ENCODE assay signal across 11 cellular contexts in the genomic region with DNA sequence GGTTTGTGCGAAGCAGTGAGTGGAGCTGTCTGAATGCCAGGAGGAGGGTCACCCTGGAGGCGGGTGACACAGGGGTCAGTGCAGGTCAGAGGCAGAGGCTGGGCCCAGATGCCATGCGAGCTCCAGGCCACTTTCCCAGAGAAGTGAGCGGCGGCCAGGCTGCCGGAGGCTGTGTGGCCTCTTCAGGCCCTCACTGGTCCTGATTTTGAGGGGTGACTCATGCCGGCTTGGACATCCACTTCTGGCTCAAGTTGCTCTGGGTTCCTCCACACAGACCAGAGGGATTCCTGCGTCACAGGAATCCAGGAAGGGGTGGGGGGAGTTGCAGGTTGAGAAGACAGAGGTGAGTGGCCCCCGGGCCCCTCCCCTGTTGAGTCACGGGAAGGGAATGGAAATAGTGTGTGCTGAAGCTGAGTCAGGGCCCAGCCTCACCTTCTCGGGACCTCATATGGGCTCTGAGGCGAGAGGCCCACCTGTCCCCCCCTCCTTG. TPM values are rescaled to one million over a fixed set of nuclear protein-coding genes. Genes with fewer than 3 reads are reported as not detected.
A peak's percentile ranks its signal among the peaks of the same experiment; 100 is the strongest.
DNase-seq lines count a peak whose midpoint lies in the region; ATAC-seq, FAIRE-seq and TF ChIP-seq lines count a peak whose summit lies in the region.
"Not testable (repeated sequence)": the region's sequence is repeated elsewhere in the genome, so short reads cannot be mapped to it uniquely, and the experiment has no call there.
"Had no signal": no experiment of that assay in that cellular context is flagged by ENCODE, and none has a peak within 500 bp of the region (broad histone marks: within the 10 kb centered on the region; RNA-seq: fewer than 3 reads in every experiment).

No MANE protein-coding gene starts in this region.

- peak; percentile 79 for ATAC-seq in activated CD4-positive, alpha-beta T cell treated with anti-CD3 and anti-CD28 coated beads for 36 hours
- ATAC-seq in left cardiac atrium, result peak; percentile 57 to 85
- peak; percentile 64 to 79 (median 72) for ATAC-seq in pancreas

- H2AFZ ChIP-seq in endothelial cell of umbilical vein (ENCODE audit: low read depth, low read length), result not testable (repeated sequence)

- not testable (repeated sequence) for FAIRE-seq in endothelial cell of umbilical vein (lab: Jason Lieb, UNC); pancreas (lab: Jason Lieb, UNC)

- H3K27me3 ChIP-seq in BLaER1; MG63; endothelial cell of umbilical vein (ENCODE audit: control insufficient read depth in 2 of 2, insufficient read depth in 2 of 2, low read length in 2 of 2); liver (ENCODE audit: control insufficient read depth in 4 of 4, insufficient read depth in 4 of 4, low read length in 3 of 4); pancreas; thyroid gland: not testable (repeated sequence)

- H3K4me1 Mint-ChIP-seq in activated CD4-positive, alpha-beta T cell treated with anti-CD3 and anti-CD28 coated beads for 36 hours, result not testable (repeated sequence)

- BruUV-seq in endothelial cell of umbilical vein (replicated peaks; lab: Mats Ljungman, UMichigan), result not testable (repeated sequence)

- not testable (repeated sequence) for H4K20me1 ChIP-seq in BLaER1; endothelial cell of umbilical vein (replicated peaks; ENCODE audit: control insufficient read depth, extremely low read depth, insufficient read depth, low read length)

- not testable (repeated sequence) for H3K27ac Mint-ChIP-seq in activated CD4-positive, alpha-beta T cell treated with anti-CD3 and anti-CD28 coated beads for 36 hours

- 22% methylated on average over 5 of the region's 12 CpGs for WGBS in liver
- WGBS in pancreas, 2 donors, result 24 to 30% methylated on average over 4 to 5 of the region's 12 CpGs
- WGBS in thyroid gland, 2 donors, result no CpG with 5 or more reads among the region's 12 CpGs

- not testable (repeated sequence) for H3K4me3 ChIP-seq in BLaER1; MG63; endothelial cell of umbilical vein (replicated peaks in 1 of 3; ENCODE audit: insufficient read depth in 1 of 3, low read depth in 1 of 3, low read length in 3 of 3); liver (ENCODE audit: low read depth in 1 of 3, low read length in 3 of 3); pancreas; thyroid gland (replicated peaks in 1 of 3)

- DNase-seq in MG63, result peak; percentile 80
- DNase-seq in activated CD4-positive, alpha-beta T cell treated with anti-CD3 and anti-CD28 coated beads for 36 hours; endothelial cell of umbilical vein (ENCODE audit: low read depth, low spot score): not testable (repeated sequence)
- peak; percentile 47 for DNase-seq in left cardiac atrium
- peak in 2 of 6 donors; percentile 53 to 57 for DNase-seq in pancreas
- peak; percentile 61 for DNase-seq in thyroid gland

- peaks cover 86% of the 10 kb centered on the region for H3K4me1 ChIP-seq in BLaER1
- not testable (repeated sequence) for H3K4me1 ChIP-seq in endothelial cell of umbilical vein (ENCODE audit: control insufficient read depth, extremely low read depth, insufficient read depth, low read length); liver (ENCODE audit: control insufficient read depth in 4 of 4, insufficient read depth in 4 of 4, low read length in 3 of 4); pancreas
- peaks cover 4 to 15% of the 10 kb centered on the region in 2 donors for H3K4me1 ChIP-seq in thyroid gland

- H3K9me3 ChIP-seq in BLaER1; MG63; endothelial cell of umbilical vein (replicated peaks; ENCODE audit: control insufficient read depth, insufficient read depth, low read length); liver (ENCODE audit: control insufficient read depth in 4 of 4, low read length in 3 of 4); pancreas; thyroid gland: not testable (repeated sequence)

- H3K9me1 ChIP-seq in endothelial cell of umbilical vein (replicated peaks; ENCODE audit: control insufficient read depth, extremely low read depth, insufficient read depth, low read length), result not testable (repeated sequence)

- H3K36me3 Mint-ChIP-seq in activated CD4-positive, alpha-beta T cell treated with anti-CD3 and anti-CD28 coated beads for 36 hours (ENCODE audit: low read depth), result not testable (repeated sequence)

- not testable (repeated sequence) for H3K36me3 ChIP-seq in BLaER1; MG63; endothelial cell of umbilical vein (ENCODE audit: control insufficient read depth in 2 of 2, extremely low read depth in 1 of 2, insufficient read depth in 2 of 2, low read length in 2 of 2); liver (ENCODE audit: control insufficient read depth in 4 of 4, insufficient read depth in 3 of 4, low read depth in 1 of 4, low read length in 3 of 4); pancreas; thyroid gland

- intact Hi-C loops in activated CD4-positive, alpha-beta T cell treated with anti-CD3 and anti-CD28 coated beads for 36 hours (cut with DNase I, micrococcal nuclease); endothelial cell of umbilical vein (cut with micrococcal nuclease); left cardiac atrium (cut with DNase I); thyroid gland (cut with DNase I): not testable (repeated sequence)
- intact Hi-C loops in pancreas (cut with DNase I), result loop anchor here in 1 of 3 donors (10.0 kb wide), 1 partner anchor 64 kb away; no protein-coding TSS in a partner anchor

- H3K4me2 ChIP-seq in BLaER1, result peak overlapping the region; percentile 75
- not testable (repeated sequence) for H3K4me2 ChIP-seq in endothelial cell of umbilical vein (ENCODE audit: insufficient read depth, low read length)

- H3K27me3 Mint-ChIP-seq in activated CD4-positive, alpha-beta T cell treated with anti-CD3 and anti-CD28 coated beads for 36 hours, result not testable (repeated sequence)

- TF ChIP-seq POLR2A in endothelial cell of umbilical vein (IDR thresholded peaks at IDR 0.05; ENCODE audit: low read depth, low read length); thyroid gland (IDR thresholded peaks at IDR 0.05): not testable (repeated sequence)

- POLR2A ChIA-PET in activated CD4-positive, alpha-beta T cell treated with anti-CD3 and anti-CD28 coated beads for 36 hours (lab: Charles Lee); endothelial cell of umbilical vein (lab: Charles Lee): not testable (repeated sequence)

- H3K79me2 ChIP-seq in endothelial cell of umbilical vein (ENCODE audit: control insufficient read depth, insufficient read depth, low read length), result not testable (repeated sequence)

- H3K9me3 Mint-ChIP-seq in activated CD4-positive, alpha-beta T cell treated with anti-CD3 and anti-CD28 coated beads for 36 hours (ENCODE audit: low read depth), result not testable (repeated sequence)

- not testable (repeated sequence) for H3K4me3 Mint-ChIP-seq in activated CD4-positive, alpha-beta T cell treated with anti-CD3 and anti-CD28 coated beads for 36 hours

- TF ChIP-seq CTCF in endothelial cell of umbilical vein (IDR thresholded peaks at IDR 0.05; ENCODE audit: extremely low read depth in 1 of 2, insufficient read depth in 1 of 2, low read depth in 1 of 2, low read length in 2 of 2); liver (IDR thresholded peaks at IDR 0.05; ENCODE audit: low read depth, low read length, missing input control); pancreas (IDR thresholded peaks at IDR 0.05); thyroid gland (IDR thresholded peaks at IDR 0.05): not testable (repeated sequence)

- H3K27ac ChIP-seq in BLaER1, pancreas: not testable (repeated sequence)
- H3K27ac ChIP-seq in endothelial cell of umbilical vein (ENCODE audit: insufficient read depth, low read depth, low read length) (peak overlapping the region; percentile 24), liver (ENCODE audit: low read depth in 1 of 2, low read length in 2 of 2) (peak overlapping the region; percentile 65 to 76), thyroid gland (peak overlapping the region in 1 of 3 donors; percentile 39)

- CTCF ChIA-PET in activated CD4-positive, alpha-beta T cell treated with anti-CD3 and anti-CD28 coated beads for 36 hours (lab: Charles Lee); endothelial cell of umbilical vein (lab: Charles Lee): not testable (repeated sequence)

- TF ChIP-seq RAD21 in liver (IDR thresholded peaks at IDR 0.05), result not testable (repeated sequence)

- H3K9ac ChIP-seq in BLaER1; endothelial cell of umbilical vein (replicated peaks; ENCODE audit: extremely low read depth, insufficient read depth, low read length); liver (ENCODE audit: low read depth in 1 of 2, low read length in 2 of 2): not testable (repeated sequence)

- dilution Hi-C loops in endothelial cell of umbilical vein (cut with MboI; ENCODE audit: extremely low pct_ligation_motif_present, low sequenced_read_pairs), result not testable (repeated sequence)

RNA-seq across cellular contexts. Expression of a gene that starts 31.7 kb away (rescaled TPM):
- 139 and 143 TPM in 2 replicates for total RNA-seq in MG63 (2014; rRNA removed; shearing (Covaris generic); ENCODE audit: low replicate concordance)
- total RNA-seq in activated CD4-positive, alpha-beta T cell treated with anti-CD3 and anti-CD28 coated beads for 36 hours, result 100 to 1,000 TPM; 131 to 179 TPM
- total RNA-seq in endothelial cell of umbilical vein, result 246 and 262 TPM in 2 replicates
- 94.6 and 102 TPM in 2 replicates for polyA plus RNA-seq in endothelial cell of umbilical vein
- polyA plus RNA-seq in endothelial cell of umbilical vein (2011; cell fraction: cytosol; rRNA removed), result 84.4 and 92.1 TPM in 2 replicates
- 160 and 171 TPM in 2 replicates for polyA plus RNA-seq in endothelial cell of umbilical vein (2011; cell fraction: nucleus; rRNA removed)
- 165 and 190 TPM in 2 replicates for polyA plus RNA-seq in endothelial cell of umbilical vein (2012)
- 177 and 225 TPM in 2 replicates for polyA minus RNA-seq in endothelial cell of umbilical vein
- 72.5 TPM for polyA minus RNA-seq in endothelial cell of umbilical vein (2011; cell fraction: cytosol; rRNA and poly(A)+ RNA removed)
- polyA minus RNA-seq in endothelial cell of umbilical vein (2011; cell fraction: nucleus; rRNA and poly(A)+ RNA removed), result 129 and 135 TPM in 2 replicates
- 100 to 1,000 TPM; 247 to 329 TPM for total RNA-seq in left cardiac atrium
- total RNA-seq in liver, result 10 to 100 TPM; 31.5 to 61.9 TPM
- 10 to 100 TPM; 21.2 to 37.9 TPM for polyA plus RNA-seq in liver
- total RNA-seq in pancreas, result 100 to 1,000 TPM in 2 of 6 donors, 10 to 100 TPM in 4; 91.8 to 134 (median 98.1) TPM
- 100 to 1,000 TPM; 174 to 242 TPM for polyA plus RNA-seq in pancreas
- 100 to 1,000 TPM; 130 to 244 (median 155) TPM for total RNA-seq in thyroid gland

RNA-seq across cellular contexts. Expression of a gene that starts 38.7 kb away (rescaled TPM):
- total RNA-seq in MG63 (2014; rRNA removed; shearing (Covaris generic); ENCODE audit: low replicate concordance), result not detected in 2 replicates
- not detected for total RNA-seq in activated CD4-positive, alpha-beta T cell treated with anti-CD3 and anti-CD28 coated beads for 36 hours
- total RNA-seq in endothelial cell of umbilical vein (not detected in 2 replicates), left cardiac atrium (not detected), liver (under 1 TPM in 1 of 2 donors, not detected in 1; 0.17 TPM), pancreas (under 1 TPM in 1 of 6 donors, not detected in 5; 0.16 TPM), thyroid gland (not detected)
- polyA plus RNA-seq in endothelial cell of umbilical vein (not detected in 2 replicates), liver (under 1 TPM in 1 of 2 donors, not detected in 1; 0.26 TPM), pancreas (not detected)
- not detected in 2 replicates for polyA plus RNA-seq in endothelial cell of umbilical vein (2011; cell fraction: cytosol; rRNA removed)
- not detected in 2 replicates for polyA plus RNA-seq in endothelial cell of umbilical vein (2011; cell fraction: nucleus; rRNA removed)
- polyA plus RNA-seq in endothelial cell of umbilical vein (2012), result not detected in 2 replicates
- polyA minus RNA-seq in endothelial cell of umbilical vein, result not detected in 2 replicates
- not detected for polyA minus RNA-seq in endothelial cell of umbilical vein (2011; cell fraction: cytosol; rRNA and poly(A)+ RNA removed)
- polyA minus RNA-seq in endothelial cell of umbilical vein (2011; cell fraction: nucleus; rRNA and poly(A)+ RNA removed), result not detected in 2 replicates
- total RNA-seq: A172, H4, MCF 10A had no signal
